In genomic region chr10:121975295-121976086, GRCh38 we compare ENCODE assay signal across 8 cellular contexts. TPM values are rescaled to one million over a fixed set of nuclear protein-coding genes. Genes with fewer than 3 reads are reported as not detected.
DNase-seq lines count a peak whose midpoint lies in the region; ATAC-seq, FAIRE-seq and TF ChIP-seq lines count a peak whose summit lies in the region.

No MANE protein-coding gene starts in this region.

- H3K4me1 Mint-ChIP-seq in activated naive CD8-positive, alpha-beta T cell treated with anti-CD3 and anti-CD28 coated beads, Interleukin-2, amount 50 U/mL, for 24 hours, result peaks cover 18% of the 10 kb centered on the region

- H3K27me3 ChIP-seq in thoracic aorta (replicated peaks; ENCODE audit: insufficient read depth), result no peaks in the 10 kb centered on the region

- DNase-seq in activated naive CD8-positive, alpha-beta T cell treated with anti-CD3 and anti-CD28 coated beads, Interleukin-2, amount 50 U/mL, for 24 hours, result no peak
- peak; percentile 76 for DNase-seq in kidney
- no peak for DNase-seq in thoracic aorta (ENCODE audit: low spot score)
- no peak for DNase-seq in stimulated activated naive CD4-positive, alpha-beta T cell (lab: John Stamatoyannopoulos, UW)
- DNase-seq in ureter (ENCODE audit: low spot score), result no peak

- H3K9me3 Mint-ChIP-seq in activated naive CD8-positive, alpha-beta T cell treated with anti-CD3 and anti-CD28 coated beads, Interleukin-2, amount 50 U/mL, for 24 hours, result peaks cover 17% of the 10 kb centered on the region

- H3K9me3 ChIP-seq in ES-I3 (ENCODE audit: control insufficient read depth, insufficient read depth, low read length), result 0 out of 2 replicates have a peak, but pooled peaks cover 5% of the 10 kb centered on the region
- H3K9me3 ChIP-seq in kidney (ENCODE audit: control insufficient read depth in 1 of 2, low read length in 2 of 2), result no peaks in the 10 kb centered on the region
- H3K9me3 ChIP-seq in thoracic aorta, result no peaks in the 10 kb centered on the region

- H3K27ac ChIP-seq in kidney (ENCODE audit: low read depth in 2 of 2, low read length in 2 of 2) (peak overlapping the region; percentile 90 to 93), thoracic aorta (peak overlapping the region; percentile 95)

- peak overlapping the region; percentile 96 for H3K9ac ChIP-seq in ES-I3 (ENCODE audit: low read depth, low read length)
- peak overlapping the region in 1 of 2 donors; percentile 79 for H3K9ac ChIP-seq in kidney (ENCODE audit: low read length in 2 of 2)

- H3K4me3 Mint-ChIP-seq in activated naive CD8-positive, alpha-beta T cell treated with anti-CD3 and anti-CD28 coated beads, Interleukin-2, amount 50 U/mL, for 24 hours, result peak overlapping the region; percentile 86

- H3K27ac Mint-ChIP-seq in activated naive CD8-positive, alpha-beta T cell treated with anti-CD3 and anti-CD28 coated beads, Interleukin-2, amount 50 U/mL, for 24 hours, result peak overlapping the region; percentile 73

- no peaks in the 10 kb centered on the region for H3K36me3 ChIP-seq in ES-I3 (ENCODE audit: insufficient read depth, low read length)
- no peaks in the 10 kb centered on the region for H3K36me3 ChIP-seq in kidney (ENCODE audit: control insufficient read depth in 1 of 2, insufficient read depth in 2 of 2, low read length in 2 of 2)
- no peaks in the 10 kb centered on the region for H3K36me3 ChIP-seq in thoracic aorta

- TF ChIP-seq CTCF in kidney (IDR thresholded peaks at IDR 0.05; ENCODE audit: borderline replicate concordance, extremely low read depth, insufficient read depth) (no peak), thoracic aorta (IDR thresholded peaks at IDR 0.05) (peak; percentile 64)

- peak overlapping the region; percentile 68 to 73 for H3K4me3 ChIP-seq in kidney (ENCODE audit: low read length in 2 of 2)
- peak overlapping the region; percentile 91 for H3K4me3 ChIP-seq in thoracic aorta

- H3K27me3 Mint-ChIP-seq in activated naive CD8-positive, alpha-beta T cell treated with anti-CD3 and anti-CD28 coated beads, Interleukin-2, amount 50 U/mL, for 24 hours, result no peaks in the 10 kb centered on the region

- H3K4me1 ChIP-seq in ES-I3 (ENCODE audit: insufficient read depth, low read length) (no peaks in the 10 kb centered on the region; the same call in 1 of the 2 replicates), kidney (ENCODE audit: control insufficient read depth in 1 of 2, insufficient read depth in 1 of 2, low read depth in 1 of 2, low read length in 2 of 2) (peaks cover 0 to 10% of the 10 kb centered on the region in 2 donors), thoracic aorta (ENCODE audit: control insufficient read depth in 1 of 2, low read depth in 2 of 2) (peaks cover 10 to 28% of the 10 kb centered on the region in 2 donors)

- H3K36me3 Mint-ChIP-seq in activated naive CD8-positive, alpha-beta T cell treated with anti-CD3 and anti-CD28 coated beads, Interleukin-2, amount 50 U/mL, for 24 hours (ENCODE audit: low read depth), result peaks cover 24% of the 10 kb centered on the region

- ATAC-seq in HG03342 (IDR thresholded peaks at IDR 0.05; ENCODE audit: unreplicated experiment) (peak; percentile 8), thoracic aorta (ENCODE audit: insufficient number of reproducible peaks, low FRiP score, low read depth) (no peak), HG03280 (IDR thresholded peaks at IDR 0.05; ENCODE audit: unreplicated experiment) (no peak)
- ATAC-seq in activated naive CD8-positive, alpha-beta T cell treated with anti-CD3 and anti-CD28 coated beads, Interleukin-2, amount 50 U/mL, for 24 hours, result no peak

- intact Hi-C loops in kidney (cut with DNase I), result no loop called here

- FAIRE-seq in kidney (lab: Jason Lieb, UNC), result no peak

RNA-seq across cellular contexts. Expression of gene NSMCE4A, which starts 0.5 kb away (rescaled TPM):
- total RNA-seq in kidney, result 36.4 TPM
- polyA plus RNA-seq in kidney (ENCODE audit: insufficient read depth, low read depth, low replicate concordance), result 36.3 TPM
- 10 to 100 TPM; 64.0 to 81.1 TPM for total RNA-seq in thoracic aorta
- 73.7 TPM for total RNA-seq in ureter

RNA-seq across cellular contexts. Expression of gene TACC2, which starts 13.5 kb away (rescaled TPM):
- total RNA-seq in kidney (81.0 TPM), thoracic aorta (10 to 100 TPM; 52.1 to 71.0 TPM), ureter (98.1 TPM)
- 36.4 TPM for polyA plus RNA-seq in kidney (ENCODE audit: insufficient read depth, low read depth, low replicate concordance)

RNA-seq across cellular contexts. Expression of gene ATE1, which starts 47.7 kb away (rescaled TPM):
- total RNA-seq in kidney, result 31.0 TPM
- polyA plus RNA-seq in kidney (ENCODE audit: insufficient read depth, low read depth, low replicate concordance), result 9.8 TPM
- total RNA-seq in thoracic aorta, result 10 to 100 TPM; 14.8 to 27.4 TPM
- total RNA-seq in ureter, result 36.0 TPM
